ENCODE assay signal across 18 cellular contexts in the genomic region with DNA sequence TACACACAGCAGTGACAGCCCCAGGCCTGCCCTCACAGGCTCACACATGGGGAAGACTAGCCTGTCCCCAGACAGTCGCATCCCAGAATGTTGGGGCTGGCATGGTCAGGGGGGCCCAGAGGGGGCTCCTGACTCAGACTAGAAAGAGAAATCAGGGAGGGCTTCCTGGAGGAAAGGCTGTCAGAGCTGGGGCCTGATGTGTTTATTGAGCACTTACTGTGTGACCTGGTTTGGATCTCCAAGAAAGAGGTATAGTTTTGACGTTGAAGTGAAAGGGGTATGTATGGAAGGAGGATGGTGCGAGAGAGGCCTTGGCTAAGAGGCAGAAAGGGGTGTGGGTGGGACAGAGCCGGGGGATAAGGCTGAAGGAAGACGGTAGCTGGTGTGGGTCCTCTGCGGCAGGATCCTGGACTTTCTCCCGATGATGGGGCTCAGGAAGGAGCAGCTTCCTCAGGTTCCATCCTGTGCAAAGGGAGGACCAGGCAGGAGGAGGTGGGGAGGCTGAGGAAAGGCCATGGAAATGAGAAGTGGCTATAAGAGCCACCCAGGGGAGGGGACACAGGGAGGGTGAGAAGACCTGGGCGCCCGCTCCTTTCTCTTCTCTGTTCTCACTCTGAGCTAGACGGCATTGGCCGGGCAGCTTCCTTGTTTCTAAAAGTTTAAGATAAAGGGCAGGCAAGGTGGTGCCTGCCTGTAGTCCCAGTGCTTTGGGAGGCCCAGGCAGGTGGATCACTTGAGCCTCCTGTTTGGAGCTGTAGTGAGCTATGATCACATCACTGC. TPM values are rescaled to one million over a fixed set of nuclear protein-coding genes. Genes with fewer than 3 reads are reported as not detected.
"Had no signal": no experiment of that assay in that cellular context is flagged by ENCODE, and none has a peak within 500 bp of the region (broad histone marks: within the 10 kb centered on the region; RNA-seq: fewer than 3 reads in every experiment).

No MANE protein-coding gene starts in this region.

- H3K4me3 ChIP-seq: cardiac muscle cell, esophagus squamous epithelium, mucosa of descending colon, transverse colon had no signal

- H3K9me3 Mint-ChIP-seq: activated B cell treated with CpG ODN at 0.5 μM for 24 hours; activated T-cell treated with anti-CD3 and anti-CD28 coated beads, Interleukin-2, amount 50 U/mL, for 72 hours; memory B cell; naive thymus-derived CD4-positive, alpha-beta T cell had no signal

- H3K9ac ChIP-seq: parathyroid adenoma had no signal

- H3K27ac ChIP-seq: cardiac muscle cell, esophagus squamous epithelium, parathyroid adenoma had no signal

- H3K27ac Mint-ChIP-seq: activated B cell treated with CpG ODN at 0.5 μM for 24 hours; activated T-cell treated with anti-CD3 and anti-CD28 coated beads, Interleukin-2, amount 50 U/mL, for 72 hours; memory B cell had no signal

- H3K27me3 ChIP-seq: cardiac muscle cell, esophagus squamous epithelium, transverse colon had no signal

- H3K36me3 Mint-ChIP-seq: memory B cell; naive thymus-derived CD4-positive, alpha-beta T cell had no signal

- DNase-seq: activated B cell treated with CpG ODN at 0.5 μM for 24 hours; activated CD4-positive, alpha-beta T cell treated with anti-CD3 and anti-CD28 coated beads for 48 hours; activated CD8-positive, alpha-beta memory T cell treated with anti-CD3 and anti-CD28 coated beads, Interleukin-2, amount 50 U/mL, for 48 hours; activated gamma-delta T cell; activated T-cell treated with anti-CD3 and anti-CD28 coated beads, Interleukin-2, amount 50 U/mL, for 72 hours; esophagus squamous epithelium; hypothalamus; kidney; left ventricle myocardium superior; mucosa of descending colon; naive thymus-derived CD4-positive, alpha-beta T cell; stimulated activated naive CD4-positive, alpha-beta T cell treated with Interleukin-2 at 50 U/mL for 16 hours; T-helper 2 cell; transverse colon had no signal

- H3K4me3 Mint-ChIP-seq: activated B cell treated with CpG ODN at 0.5 μM for 24 hours; activated T-cell treated with anti-CD3 and anti-CD28 coated beads, Interleukin-2, amount 50 U/mL, for 72 hours; memory B cell; naive thymus-derived CD4-positive, alpha-beta T cell had no signal

- H3K9me3 ChIP-seq: esophagus squamous epithelium, mucosa of descending colon, transverse colon had no signal

- H3K36me3 ChIP-seq: cardiac muscle cell, esophagus squamous epithelium, transverse colon had no signal

- ATAC-seq: activated T-cell treated with anti-CD3 and anti-CD28 coated beads, Interleukin-2, amount 50 U/mL, for 72 hours; left ventricle myocardium superior; mucosa of descending colon; naive thymus-derived CD4-positive, alpha-beta T cell had no signal

- H3K4me1 ChIP-seq: parathyroid adenoma had no signal

- H2AFZ ChIP-seq: parathyroid adenoma had no signal

RNA-seq across cellular contexts. Expression of a gene that starts 33.5 kb away (rescaled TPM):
- total RNA-seq: activated B cell treated with CpG ODN at 0.5 μM for 24 hours; activated T-cell treated with anti-CD3 and anti-CD28 coated beads, Interleukin-2, amount 50 U/mL, for 72 hours; cardiac muscle cell; esophagus squamous epithelium; kidney; left ventricle myocardium superior; naive thymus-derived CD4-positive, alpha-beta T cell; renal cortical epithelial cell; transverse colon had no signal
- polyA plus RNA-seq: cardiac muscle cell; naive thymus-derived CD4-positive, alpha-beta T cell had no signal

RNA-seq across cellular contexts. Expression of a gene that starts 45.3 kb away (rescaled TPM):
- total RNA-seq: activated B cell treated with CpG ODN at 0.5 μM for 24 hours; activated T-cell treated with anti-CD3 and anti-CD28 coated beads, Interleukin-2, amount 50 U/mL, for 72 hours; cardiac muscle cell; left ventricle myocardium superior; naive thymus-derived CD4-positive, alpha-beta T cell had no signal
- polyA plus RNA-seq: naive thymus-derived CD4-positive, alpha-beta T cell had no signal
